Comparison of ENCODE assay signal across 17 cellular contexts in the genomic region with DNA sequence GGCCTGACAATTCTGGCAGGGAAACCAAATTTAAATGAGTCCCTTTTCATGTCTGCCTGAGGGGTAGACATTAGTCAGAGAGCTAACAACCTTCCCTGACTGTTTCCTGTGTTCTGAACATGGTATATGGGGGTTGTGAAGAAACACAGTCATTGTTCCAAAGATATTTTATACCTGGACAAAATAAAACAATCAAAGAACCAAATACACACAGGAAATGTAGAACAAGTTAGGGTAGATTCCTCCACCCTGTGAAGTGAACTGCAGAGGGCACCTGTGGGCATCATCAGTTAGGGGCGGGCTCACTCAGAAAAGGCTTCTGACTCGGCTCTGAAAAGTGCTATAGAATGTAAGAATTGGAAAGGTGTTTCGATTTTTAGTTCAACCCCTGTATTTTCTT.
"Had no signal": no experiment of that assay in that cellular context is flagged by ENCODE, and none has a peak within 500 bp of the region (broad histone marks: within the 10 kb centered on the region; RNA-seq: fewer than 3 reads in every experiment).

No MANE protein-coding gene starts in this region.

- H3K27ac ChIP-seq: coronary artery, ovary, thoracic aorta had no signal

- DNase-seq: activated B cell treated with CpG ODN at 0.5 μM for 24 hours; activated CD4-positive, alpha-beta T cell treated with anti-CD3 and anti-CD28 coated beads for 48 hours; activated CD8-positive, alpha-beta T cell treated with anti-CD3 and anti-CD28 coated beads for 36 hours; activated effector memory CD4-positive, alpha-beta T cell treated with Interleukin-2 at 50 U/mL for 16 hours; activated naive CD4-positive, alpha-beta T cell treated with anti-CD3 and anti-CD28 coated beads, Interleukin-2, amount 50 U/mL, for 16 hours; activated T-cell treated with anti-CD3 and anti-CD28 coated beads, Interleukin-2, amount 50 U/mL, for 4 hours; effector CD4-positive, alpha-beta T cell; immature natural killer cell; left colon; midbrain; ovary; stimulated activated CD4-positive, alpha-beta T cell treated with anti-CD3 and anti-CD28 coated beads, Interleukin-1b, Interleukin-23, amount 100 ng/mL, for 48 hours had no signal

- H3K36me3 ChIP-seq: ovary, thoracic aorta had no signal

- ATAC-seq: activated CD8-positive, alpha-beta T cell treated with anti-CD3 and anti-CD28 coated beads for 36 hours; activated T-cell treated with anti-CD3 and anti-CD28 coated beads, Interleukin-2, amount 50 U/mL, for 4 hours; left colon had no signal

- H3K4me3 ChIP-seq: coronary artery, lung, ovary, thoracic aorta had no signal

- H3K9me3 ChIP-seq: ovary, thoracic aorta had no signal

- FAIRE-seq: endothelial cell of umbilical vein, frontal cortex had no signal

- H3K27me3 ChIP-seq: ovary had no signal
